ENCODE assay signal across 16 cellular contexts in the genomic region with DNA sequence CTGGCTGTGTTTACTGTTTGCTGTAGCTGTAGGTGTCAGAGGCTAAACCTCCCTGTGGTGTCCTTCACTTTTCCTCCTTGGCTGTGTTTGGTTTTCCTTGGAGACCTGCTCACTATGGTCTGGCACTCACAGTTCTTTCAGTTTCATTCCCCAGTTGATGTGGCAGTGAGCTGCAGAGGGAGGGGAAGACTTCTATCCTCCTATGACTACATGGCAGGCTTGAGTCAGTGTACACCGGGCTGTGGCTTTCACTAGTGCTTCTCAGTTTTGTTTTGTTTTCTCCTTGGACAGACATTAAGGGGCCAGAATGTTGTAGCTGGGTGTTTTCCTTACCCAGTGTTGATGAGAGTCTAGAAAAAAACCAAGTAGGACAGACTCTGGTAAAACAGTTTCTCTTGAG. TPM values are rescaled to one million over a fixed set of nuclear protein-coding genes. Genes with fewer than 3 reads are reported as not detected.
A peak's percentile ranks its signal among the peaks of the same experiment; 100 is the strongest.
DNase-seq lines count a peak whose midpoint lies in the region; ATAC-seq lines count a peak whose summit lies in the region.
"Not testable (repeated sequence)": the region's sequence is repeated elsewhere in the genome, so short reads cannot be mapped to it uniquely, and the experiment has no call there.
"Had no signal": no experiment of that assay in that cellular context is flagged by ENCODE, and none has a peak within 500 bp of the region (broad histone marks: within the 10 kb centered on the region; RNA-seq: fewer than 3 reads in every experiment).

No MANE protein-coding gene starts in this region.

- H3K4me3 Mint-ChIP-seq in activated naive CD8-positive, alpha-beta T cell treated with anti-CD3 and anti-CD28 coated beads, Interleukin-2, amount 10 ng/mL, durations not matched to agents 7 days and 5 days; stimulated activated memory B cell treated with anti-CD40 and anti-IgM and Interleukin-4, amounts not matched to agents 10 μg/mL and 1 μg/mL and 100 μg/mL, for 72 hours: not testable (repeated sequence)

- not testable (repeated sequence) for H3K27ac Mint-ChIP-seq in activated naive CD8-positive, alpha-beta T cell treated with anti-CD3 and anti-CD28 coated beads, Interleukin-2, amount 10 ng/mL, durations not matched to agents 7 days and 5 days; stimulated activated memory B cell treated with anti-CD40 and anti-IgM and Interleukin-4, amounts not matched to agents 10 μg/mL and 1 μg/mL and 100 μg/mL, for 72 hours

- H3K9me3 Mint-ChIP-seq in activated naive CD8-positive, alpha-beta T cell treated with anti-CD3 and anti-CD28 coated beads, Interleukin-2, amount 10 ng/mL, durations not matched to agents 7 days and 5 days; stimulated activated memory B cell treated with anti-CD40 and anti-IgM and Interleukin-4, amounts not matched to agents 10 μg/mL and 1 μg/mL and 100 μg/mL, for 72 hours: not testable (repeated sequence)

- H3K4me1 Mint-ChIP-seq in activated naive CD8-positive, alpha-beta T cell treated with anti-CD3 and anti-CD28 coated beads, Interleukin-2, amount 10 ng/mL, durations not matched to agents 7 days and 5 days; stimulated activated memory B cell treated with anti-CD40 and anti-IgM and Interleukin-4, amounts not matched to agents 10 μg/mL and 1 μg/mL and 100 μg/mL, for 72 hours: not testable (repeated sequence)

- H3K27me3 Mint-ChIP-seq in activated naive CD8-positive, alpha-beta T cell treated with anti-CD3 and anti-CD28 coated beads, Interleukin-2, amount 10 ng/mL, durations not matched to agents 7 days and 5 days; stimulated activated memory B cell treated with anti-CD40 and anti-IgM and Interleukin-4, amounts not matched to agents 10 μg/mL and 1 μg/mL and 100 μg/mL, for 72 hours: not testable (repeated sequence)

- DNase-seq in activated naive CD8-positive, alpha-beta T cell treated with anti-CD3 and anti-CD28 coated beads, Interleukin-2, amount 10 ng/mL, durations not matched to agents 7 days and 5 days, result not testable (repeated sequence)

- POLR2A ChIA-PET in activated naive CD8-positive, alpha-beta T cell treated with anti-CD3 and anti-CD28 coated beads, Interleukin-2, amount 10 ng/mL, durations not matched to agents 7 days and 5 days (lab: Charles Lee), result interaction anchor here (1.5 kb wide), 1 partner anchor 32 kb away, joined by 4 read pairs; a partner anchor contains a TSS

- not testable (repeated sequence) for H3K36me3 Mint-ChIP-seq in activated naive CD8-positive, alpha-beta T cell treated with anti-CD3 and anti-CD28 coated beads, Interleukin-2, amount 10 ng/mL, durations not matched to agents 7 days and 5 days; stimulated activated memory B cell treated with anti-CD40 and anti-IgM and Interleukin-4, amounts not matched to agents 10 μg/mL and 1 μg/mL and 100 μg/mL, for 72 hours

- peak; percentile 100 for ATAC-seq in GM18517 (IDR thresholded peaks at IDR 0.05; ENCODE audit: unreplicated experiment)
- peak; percentile 99 for ATAC-seq in GM19372 (IDR thresholded peaks at IDR 0.05; ENCODE audit: low read depth, unreplicated experiment)
- peak; percentile 99 for ATAC-seq in GM21529 (IDR thresholded peaks at IDR 0.05; ENCODE audit: unreplicated experiment)
- peak; percentile 100 for ATAC-seq in HG02852 (IDR thresholded peaks at IDR 0.05; ENCODE audit: unreplicated experiment)
- ATAC-seq in HG03108 (IDR thresholded peaks at IDR 0.05; ENCODE audit: unreplicated experiment), result peak; percentile 100
- ATAC-seq in HG03558 (IDR thresholded peaks at IDR 0.05; ENCODE audit: extremely low read depth, unreplicated experiment), result peak; percentile 99
- ATAC-seq in activated naive CD8-positive, alpha-beta T cell treated with anti-CD3 and anti-CD28 coated beads, Interleukin-2, amount 10 ng/mL, durations not matched to agents 7 days and 5 days (ENCODE audit: low read depth), result peak; percentile 98
- ATAC-seq in stimulated activated memory B cell treated with anti-CD40 and anti-IgM and Interleukin-4, amounts not matched to agents 10 μg/mL and 1 μg/mL and 100 μg/mL, for 72 hours, result peak; percentile 91

RNA-seq across cellular contexts. Expression of a gene that starts 13.8 kb away (rescaled TPM):
- not detected for total RNA-seq in activated naive CD8-positive, alpha-beta T cell treated with anti-CD3 and anti-CD28 coated beads, Interleukin-2, amount 10 ng/mL, durations not matched to agents 7 days and 5 days
- total RNA-seq: activated CD4-positive, alpha-beta T cell treated with anti-CD3 and anti-CD28 coated beads, Interleukin-2, amount 10 ng/mL, durations not matched to agents 7 days and 5 days; CD4-positive, CD25-positive, alpha-beta regulatory T cell; H7; LHCN-M2; mammary epithelial cell; subcutaneous adipose tissue had no signal

RNA-seq across cellular contexts. Expression of a gene that starts 21.7 kb away (rescaled TPM):
- total RNA-seq in activated naive CD8-positive, alpha-beta T cell treated with anti-CD3 and anti-CD28 coated beads, Interleukin-2, amount 10 ng/mL, durations not matched to agents 7 days and 5 days, result under 1 TPM in 1 of 2 experiments, not detected in 1; 0.28 TPM
- total RNA-seq: CD4-positive, CD25-positive, alpha-beta regulatory T cell; hepatocyte; HT1080; LHCN-M2; mammary epithelial cell had no signal

RNA-seq across cellular contexts. Expression of a gene that starts 23.7 kb away (rescaled TPM):
- not detected for total RNA-seq in activated naive CD8-positive, alpha-beta T cell treated with anti-CD3 and anti-CD28 coated beads, Interleukin-2, amount 10 ng/mL, durations not matched to agents 7 days and 5 days
- total RNA-seq: activated CD4-positive, alpha-beta T cell treated with anti-CD3 and anti-CD28 coated beads, Interleukin-2, amount 10 ng/mL, durations not matched to agents 7 days and 5 days; CD4-positive, CD25-positive, alpha-beta regulatory T cell; H7; hepatocyte; HT1080; LHCN-M2; mammary epithelial cell; subcutaneous adipose tissue had no signal

RNA-seq across cellular contexts. Expression of a gene that starts 32.6 kb away (rescaled TPM):
- 10 to 100 TPM; 25.7 to 30.1 TPM for total RNA-seq in activated naive CD8-positive, alpha-beta T cell treated with anti-CD3 and anti-CD28 coated beads, Interleukin-2, amount 10 ng/mL, durations not matched to agents 7 days and 5 days

RNA-seq across cellular contexts. Expression of a gene that starts 58.1 kb away (rescaled TPM):
- total RNA-seq in activated naive CD8-positive, alpha-beta T cell treated with anti-CD3 and anti-CD28 coated beads, Interleukin-2, amount 10 ng/mL, durations not matched to agents 7 days and 5 days, result 10 to 100 TPM; 23.6 to 28.7 TPM
